Comparison of ENCODE assay signal across 9 cellular contexts in the genomic region with DNA sequence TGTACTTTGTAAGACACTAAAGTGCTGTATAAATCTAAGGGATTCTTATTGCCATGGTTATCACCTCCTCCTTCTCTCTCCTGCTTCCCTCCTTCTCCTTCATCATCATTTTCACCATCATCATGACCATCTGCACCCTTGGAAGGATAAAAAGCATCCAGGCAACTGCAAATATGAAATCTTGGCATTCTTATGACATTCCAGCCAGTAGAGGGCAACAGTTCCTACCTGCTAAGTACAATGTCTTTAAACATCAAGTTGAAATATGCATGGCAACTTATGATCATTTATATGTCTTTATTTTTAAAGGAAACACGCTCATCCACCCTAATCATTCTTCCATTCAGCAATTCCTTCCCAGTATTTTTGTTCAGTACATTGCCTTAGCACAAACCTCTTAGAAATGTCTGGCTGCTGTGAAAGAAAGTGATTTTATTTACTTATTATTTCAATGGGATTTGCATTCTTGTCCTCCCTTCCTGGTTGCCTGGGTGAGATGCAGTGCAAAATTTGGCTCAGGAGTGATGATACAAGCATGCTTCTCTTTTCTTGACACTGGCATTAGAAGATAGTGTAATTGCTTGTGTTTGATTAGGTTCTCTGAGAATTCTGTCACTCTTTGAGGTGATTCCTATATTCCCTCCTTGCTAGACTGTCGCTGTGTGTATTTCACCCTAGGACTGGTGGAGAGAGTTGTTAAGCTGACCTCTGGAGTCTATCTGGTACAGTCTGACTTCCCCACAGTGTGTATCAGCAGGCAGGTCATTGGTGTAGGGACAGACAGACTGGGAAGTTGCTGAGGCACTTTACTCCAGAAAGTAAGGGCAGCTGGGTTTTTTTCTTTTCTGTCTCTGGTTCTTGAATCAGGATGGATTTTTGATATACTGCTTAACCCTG.
DNase-seq lines count a peak whose midpoint lies in the region; ATAC-seq and TF ChIP-seq lines count a peak whose summit lies in the region.
"Had no signal": no experiment of that assay in that cellular context is flagged by ENCODE, and none has a peak within 500 bp of the region (broad histone marks: within the 10 kb centered on the region; RNA-seq: fewer than 3 reads in every experiment).

No MANE protein-coding gene starts in this region.

- no peak overlapping the region for H3K27ac ChIP-seq in brain microvascular endothelial cell

- H3K27me3 Mint-ChIP-seq in stimulated activated naive CD8-positive, alpha-beta T cell treated with anti-CD3 and anti-CD28 coated beads, Interleukin-15, amount 100 ng/mL, for 72 hours, result peaks cover 11% of the 10 kb centered on the region

- no peak overlapping the region for H3K4me3 Mint-ChIP-seq in stimulated activated naive CD8-positive, alpha-beta T cell treated with anti-CD3 and anti-CD28 coated beads, Interleukin-15, amount 100 ng/mL, for 72 hours
- H3K4me3 Mint-ChIP-seq: activated B cell treated with CpG ODN at 0.5 μM for 24 hours had no signal

- no peaks in the 10 kb centered on the region for H3K27me3 ChIP-seq in brain microvascular endothelial cell (replicated peaks)

- peak; percentile 70 for TF ChIP-seq CTCF in brain microvascular endothelial cell (IDR thresholded peaks at IDR 0.05; ENCODE audit: low read depth, low read length, missing control alignments)

- in situ Hi-C loops in brain microvascular endothelial cell (cut with HindIII; ENCODE audit: low pct_ligation_motif_present, low sequenced_read_pairs), result no loop called here

- H3K4me1 Mint-ChIP-seq in stimulated activated naive CD8-positive, alpha-beta T cell treated with anti-CD3 and anti-CD28 coated beads, Interleukin-15, amount 100 ng/mL, for 72 hours, result no peaks in the 10 kb centered on the region
- H3K4me1 Mint-ChIP-seq: activated B cell treated with CpG ODN at 0.5 μM for 24 hours had no signal

- ATAC-seq in stimulated activated naive CD8-positive, alpha-beta T cell treated with anti-CD3 and anti-CD28 coated beads, Interleukin-15, amount 100 ng/mL, for 72 hours, result no peak
- ATAC-seq in HG03442 (IDR thresholded peaks at IDR 0.05; ENCODE audit: unreplicated experiment) (no peak), HG02884 (IDR thresholded peaks at IDR 0.05; ENCODE audit: unreplicated experiment) (no peak), GM19463 (IDR thresholded peaks at IDR 0.05; ENCODE audit: unreplicated experiment) (no peak)

- peak overlapping the region in 1 of 2 donors; percentile 5 for H3K27ac Mint-ChIP-seq in stimulated activated naive CD8-positive, alpha-beta T cell treated with anti-CD3 and anti-CD28 coated beads, Interleukin-15, amount 100 ng/mL, for 72 hours
- H3K27ac Mint-ChIP-seq: activated B cell treated with CpG ODN at 0.5 μM for 24 hours had no signal

- no peaks in the 10 kb centered on the region for H3K36me3 ChIP-seq in brain microvascular endothelial cell (replicated peaks)

- H3K4me3 ChIP-seq in brain microvascular endothelial cell (ENCODE audit: low read depth, low read length), result no peak overlapping the region

- peaks cover 0 to 7% of the 10 kb centered on the region in 2 donors for H3K9me3 Mint-ChIP-seq in stimulated activated naive CD8-positive, alpha-beta T cell treated with anti-CD3 and anti-CD28 coated beads, Interleukin-15, amount 100 ng/mL, for 72 hours
- H3K9me3 Mint-ChIP-seq: activated B cell treated with CpG ODN at 0.5 μM for 24 hours had no signal

- peak; percentile 66 for DNase-seq in GM03348 (ENCODE audit: low spot score)
- peak; percentile 62 for DNase-seq in LoVo (ENCODE audit: low spot score)
- peak; percentile 41 for DNase-seq in brain microvascular endothelial cell
- DNase-seq in medulla oblongata (ENCODE audit: extremely low spot score), result peak; percentile 17
- no peak for DNase-seq in stimulated activated naive CD8-positive, alpha-beta T cell treated with anti-CD3 and anti-CD28 coated beads, Interleukin-15, amount 100 ng/mL, for 72 hours
- DNase-seq: activated B cell treated with CpG ODN at 0.5 μM for 24 hours had no signal

Comparison
In these comparisons a context has a peak if more than half of its experiments do, and no peak if none do; other contexts are left out.
1. DNase-seq: peak in GM03348 (single experiment), LoVo (single experiment), brain microvascular endothelial cell (single experiment) and medulla oblongata (single experiment); none in stimulated activated naive CD8-positive, alpha-beta T cell treated with anti-CD3 and anti-CD28 coated beads, Interleukin-15, amount 100 ng/mL, for 72 hours (0 of 2).